ENCODE assay signal across 9 cellular contexts in the genomic region with DNA sequence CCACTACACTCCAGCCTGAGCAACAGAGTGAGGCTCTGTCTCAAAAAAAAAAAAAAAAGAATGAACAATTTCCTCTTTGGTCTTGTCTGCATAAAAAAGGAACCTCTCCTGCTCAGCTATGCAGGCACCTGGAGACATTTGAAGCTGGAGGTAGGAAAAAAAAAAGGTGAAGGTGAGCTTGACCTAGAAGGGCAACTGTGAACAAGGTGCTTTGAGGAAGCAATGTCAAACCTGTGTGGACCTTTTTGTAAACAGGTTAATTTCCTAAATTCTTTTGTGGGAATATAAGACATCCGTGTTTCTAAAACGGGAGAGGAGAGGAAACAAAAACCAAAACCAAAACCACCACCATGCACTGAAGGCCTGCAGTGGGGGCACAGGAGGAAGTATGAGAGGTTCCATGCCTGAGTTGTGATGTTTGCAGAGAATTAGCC.
DNase-seq lines count a peak whose midpoint lies in the region; ATAC-seq and TF ChIP-seq lines count a peak whose summit lies in the region.
"Had no signal": no experiment of that assay in that cellular context is flagged by ENCODE, and none has a peak within 500 bp of the region (broad histone marks: within the 10 kb centered on the region; RNA-seq: fewer than 3 reads in every experiment).

No MANE protein-coding gene starts in this region.

- H3K4me1 Mint-ChIP-seq in activated T-cell treated with anti-CD3 and anti-CD28 coated beads, Interleukin-2, amount 50 U/mL, for 72 hours (ENCODE audit: low read depth): peaks cover 83% of the 10 kb centered on the region

- no peak overlapping the region for H3K4me3 ChIP-seq in SJSA1
- H3K4me3 ChIP-seq in hepatocyte: no peak overlapping the region

- H3K4me1 ChIP-seq in SJSA1 (replicated peaks) (peaks cover 49% of the 10 kb centered on the region), hepatocyte (ENCODE audit: insufficient read depth) (peaks cover 23% of the 10 kb centered on the region)

- H4K20me1 ChIP-seq in hepatocyte (ENCODE audit: insufficient read depth, poor library complexity, severe bottlenecking): peaks cover 34% of the 10 kb centered on the region

- H3K27me3 ChIP-seq in SJSA1 (replicated peaks): no peaks in the 10 kb centered on the region
- no peaks in the 10 kb centered on the region for H3K27me3 ChIP-seq in hepatocyte

- peaks cover 22% of the 10 kb centered on the region for H3K36me3 ChIP-seq in SJSA1
- H3K36me3 ChIP-seq in hepatocyte (replicated peaks; ENCODE audit: insufficient read depth, low read depth): no peaks in the 10 kb centered on the region

- peak overlapping the region; percentile 84 for H3K27ac ChIP-seq in SJSA1
- H3K27ac ChIP-seq in hepatocyte: peak overlapping the region; percentile 66
- H3K27ac ChIP-seq in temporal lobe (ENCODE audit: low read depth, low read length): peak overlapping the region; percentile 53

- no peaks in the 10 kb centered on the region for H3K9me3 Mint-ChIP-seq in activated T-cell treated with anti-CD3 and anti-CD28 coated beads, Interleukin-2, amount 50 U/mL, for 72 hours

- no peak for ATAC-seq in activated T-cell treated with anti-CD3 and anti-CD28 coated beads, Interleukin-2, amount 50 U/mL, for 72 hours (replicated peaks in 1 of 2)
- no peak for ATAC-seq in GM19023 (IDR thresholded peaks at IDR 0.05; ENCODE audit: unreplicated experiment)

- H3K27ac Mint-ChIP-seq in activated T-cell treated with anti-CD3 and anti-CD28 coated beads, Interleukin-2, amount 50 U/mL, for 72 hours: peak overlapping the region; percentile 90

- no peak overlapping the region for H2AFZ ChIP-seq in hepatocyte

- H3K9me3 ChIP-seq in SJSA1 (replicated peaks): no peaks in the 10 kb centered on the region
- no peaks in the 10 kb centered on the region for H3K9me3 ChIP-seq in hepatocyte (ENCODE audit: low read depth)

- no peaks in the 10 kb centered on the region for H3K9me2 ChIP-seq in hepatocyte (replicated peaks; ENCODE audit: insufficient read depth)

- H3K36me3 Mint-ChIP-seq in activated T-cell treated with anti-CD3 and anti-CD28 coated beads, Interleukin-2, amount 50 U/mL, for 72 hours (ENCODE audit: insufficient read depth in 2 of 2): peaks cover 0 to 12% of the 10 kb centered on the region in 2 donors

- 81% methylated on average over 2 of the region's 2 CpGs for WGBS in hepatocyte (ENCODE audit: low lambda C conversion rate, missing lambda C conversion rate)

- no peak overlapping the region for H3K4me2 ChIP-seq in hepatocyte

- H3K79me2 ChIP-seq in hepatocyte: peaks cover 84% of the 10 kb centered on the region

- DNase-seq in activated T-cell treated with anti-CD3 and anti-CD28 coated beads, Interleukin-2, amount 50 U/mL, for 72 hours: no peak
- DNase-seq in activated T-cell treated with anti-CD3 and anti-CD28 coated beads for 4 hours: no peak
- no peak for DNase-seq in SJSA1 (ENCODE audit: low read depth in 1 of 2, low spot score in 2 of 2)
- no peak for DNase-seq in hepatocyte (ENCODE audit: low spot score)
- DNase-seq in NCI-H446 (lab: John Stamatoyannopoulos, UW): no peak
- DNase-seq in T-helper 9 cell: no peak
- DNase-seq: NCI-H69 had no signal

- H3K27me3 Mint-ChIP-seq in activated T-cell treated with anti-CD3 and anti-CD28 coated beads, Interleukin-2, amount 50 U/mL, for 72 hours (ENCODE audit: low read depth): no peaks in the 10 kb centered on the region

- TF ChIP-seq CTCF in hepatocyte (IDR thresholded peaks at IDR 0.05; ENCODE audit: poor library complexity): no peak

- peak overlapping the region; percentile 52 to 86 for H3K4me3 Mint-ChIP-seq in activated T-cell treated with anti-CD3 and anti-CD28 coated beads, Interleukin-2, amount 50 U/mL, for 72 hours
